ENCODE assay signal across 8 cellular contexts in the genomic region with DNA sequence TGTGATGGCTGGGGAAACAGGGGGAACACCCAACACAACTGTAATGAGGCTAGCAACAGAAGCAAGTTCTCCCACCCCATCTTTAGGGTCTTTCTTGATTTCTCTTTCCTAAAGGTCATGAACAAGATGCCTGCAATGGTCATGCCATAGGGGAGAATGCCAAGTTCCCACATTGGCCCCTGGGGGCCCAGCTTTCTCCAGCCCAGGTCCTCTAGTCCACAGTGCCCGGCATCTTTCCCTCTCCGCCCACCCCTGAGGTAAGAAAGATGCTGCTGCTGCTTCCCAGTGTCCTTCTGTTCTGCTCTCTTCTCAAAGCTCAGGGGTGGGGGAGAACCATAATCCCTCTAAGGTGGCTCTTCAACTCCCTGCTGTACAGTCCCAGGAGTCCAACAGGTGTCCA.
"Had no signal": no experiment of that assay in that cellular context is flagged by ENCODE, and none has a peak within 500 bp of the region (broad histone marks: within the 10 kb centered on the region; RNA-seq: fewer than 3 reads in every experiment).

No MANE protein-coding gene starts in this region.

- ATAC-seq: HCT116, K562 had no signal

- H3K36me3 ChIP-seq: HAP-1 had no signal

- H3K4me3 ChIP-seq: GM23248, HAP-1, K562 had no signal

- H3K4me1 ChIP-seq: HAP-1 had no signal

- H3K27ac ChIP-seq: GM23248 had no signal

- H3K9ac ChIP-seq: GM23248 had no signal

- DNase-seq: GM23248, GOT3, H7, HFFc6, IMR-90 had no signal

- H3K9me3 ChIP-seq: HAP-1 had no signal

- H3K4me3 Mint-ChIP-seq: HFFc6 had no signal

- H3K27ac Mint-ChIP-seq: HFFc6 had no signal
